In the genomic region with DNA sequence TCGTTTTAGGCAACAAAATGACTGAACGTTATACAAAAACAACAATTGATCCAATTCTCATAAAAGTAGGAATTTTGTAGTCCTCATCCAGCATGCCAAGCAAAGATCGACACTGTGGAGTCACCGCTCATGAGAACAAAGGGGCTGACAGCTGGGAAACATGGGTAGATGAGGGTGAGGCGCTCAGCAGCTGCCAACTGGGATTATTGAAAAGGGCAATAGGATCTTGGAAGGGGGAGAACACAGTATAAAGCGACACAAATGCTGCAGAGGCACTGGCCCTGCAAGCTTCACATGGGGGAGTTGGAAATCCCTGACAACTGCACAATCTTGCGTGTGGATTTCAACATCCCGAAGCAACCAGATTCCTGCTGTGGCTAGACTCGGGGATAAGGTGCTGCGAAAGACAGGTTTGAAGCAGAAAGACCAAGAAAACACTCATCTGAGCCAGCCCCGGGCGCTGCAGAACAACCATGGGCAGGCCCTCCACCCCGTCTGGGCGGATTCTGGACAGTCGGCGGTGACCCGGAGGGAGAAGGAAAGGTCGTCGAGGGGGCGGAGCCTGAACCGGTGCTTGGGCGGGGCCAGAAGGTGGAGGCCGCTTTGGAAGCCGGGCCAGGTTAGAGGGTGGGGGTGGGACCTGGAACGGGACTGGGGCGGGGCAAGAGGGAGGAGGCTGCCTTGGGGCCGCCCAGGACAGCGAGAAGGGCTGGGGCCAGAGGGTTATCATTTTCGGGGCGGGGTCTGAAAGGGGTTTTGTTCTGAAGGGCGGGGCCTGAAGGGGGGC, we compare ENCODE assay signal across 1 cellular context.
TF ChIP-seq lines count a peak whose summit lies in the region.

No MANE protein-coding gene starts in this region.

TF ChIP-seq in H1, 55 proteins besides CTCF, POLR2A, EP300 and RAD21:
- TF ChIP-seq, protein P1, sequence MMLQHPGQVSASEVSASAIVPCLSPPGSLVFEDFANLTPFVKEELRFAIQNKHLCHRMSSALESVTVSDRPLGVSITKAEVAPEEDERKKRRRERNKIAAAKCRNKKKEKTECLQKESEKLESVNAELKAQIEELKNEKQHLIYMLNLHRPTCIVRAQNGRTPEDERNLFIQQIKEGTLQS (IDR thresholded peaks at IDR 0.05; ENCODE audit: insufficient read depth, low read depth, low read length) = no peak
- TF ChIP-seq ASH2L (IDR thresholded peaks at IDR 0.05; ENCODE audit: low read length) (no peak), HDAC2 (IDR thresholded peaks at IDR 0.05; ENCODE audit: borderline replicate concordance in 1 of 2, low read depth in 2 of 2, low read length in 2 of 2) (no peak), GABPA (IDR thresholded peaks at IDR 0.05; ENCODE audit: borderline replicate concordance, insufficient read depth, low read length) (no peak), RFX5 (IDR thresholded peaks at IDR 0.05; ENCODE audit: borderline replicate concordance, low read depth, low read length) (no peak), SP2 (IDR thresholded peaks at IDR 0.05; ENCODE audit: low read length) (no peak), KDM4A (IDR thresholded peaks at IDR 0.05; ENCODE audit: low read depth, low read length, severe bottlenecking) (no peak), ZNF274 (IDR thresholded peaks at IDR 0.05; ENCODE audit: borderline replicate concordance, extremely low read depth, low read length) (no peak), SP4 (IDR thresholded peaks at IDR 0.05; ENCODE audit: low read length) (no peak), RNF2 (IDR thresholded peaks at IDR 0.05; ENCODE audit: borderline replicate concordance, low read depth, low read length, missing control alignments, poor library complexity, severe bottlenecking) (no peak)
- TF ChIP-seq, protein P2, sequence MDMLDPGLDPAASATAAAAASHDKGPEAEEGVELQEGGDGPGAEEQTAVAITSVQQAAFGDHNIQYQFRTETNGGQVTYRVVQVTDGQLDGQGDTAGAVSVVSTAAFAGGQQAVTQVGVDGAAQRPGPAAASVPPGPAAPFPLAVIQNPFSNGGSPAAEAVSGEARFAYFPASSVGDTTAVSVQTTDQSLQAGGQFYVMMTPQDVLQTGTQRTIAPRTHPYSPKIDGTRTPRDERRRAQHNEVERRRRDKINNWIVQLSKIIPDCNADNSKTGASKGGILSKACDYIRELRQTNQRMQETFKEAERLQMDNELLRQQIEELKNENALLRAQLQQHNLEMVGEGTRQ (IDR thresholded peaks at IDR 0.05; ENCODE audit: low read length) = no peak
- TF ChIP-seq, protein P3, sequence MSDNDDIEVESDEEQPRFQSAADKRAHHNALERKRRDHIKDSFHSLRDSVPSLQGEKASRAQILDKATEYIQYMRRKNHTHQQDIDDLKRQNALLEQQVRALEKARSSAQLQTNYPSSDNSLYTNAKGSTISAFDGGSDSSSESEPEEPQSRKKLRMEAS (IDR thresholded peaks at IDR 0.05) = no peak
- TF ChIP-seq, protein P4, sequence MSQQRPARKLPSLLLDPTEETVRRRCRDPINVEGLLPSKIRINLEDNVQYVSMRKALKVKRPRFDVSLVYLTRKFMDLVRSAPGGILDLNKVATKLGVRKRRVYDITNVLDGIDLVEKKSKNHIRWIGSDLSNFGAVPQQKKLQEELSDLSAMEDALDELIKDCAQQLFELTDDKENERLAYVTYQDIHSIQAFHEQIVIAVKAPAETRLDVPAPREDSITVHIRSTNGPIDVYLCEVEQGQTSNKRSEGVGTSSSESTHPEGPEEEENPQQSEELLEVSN (IDR thresholded peaks at IDR 0.05) = no peak
